Comparison of ENCODE assay signal across 24 cellular contexts in the genomic region with DNA sequence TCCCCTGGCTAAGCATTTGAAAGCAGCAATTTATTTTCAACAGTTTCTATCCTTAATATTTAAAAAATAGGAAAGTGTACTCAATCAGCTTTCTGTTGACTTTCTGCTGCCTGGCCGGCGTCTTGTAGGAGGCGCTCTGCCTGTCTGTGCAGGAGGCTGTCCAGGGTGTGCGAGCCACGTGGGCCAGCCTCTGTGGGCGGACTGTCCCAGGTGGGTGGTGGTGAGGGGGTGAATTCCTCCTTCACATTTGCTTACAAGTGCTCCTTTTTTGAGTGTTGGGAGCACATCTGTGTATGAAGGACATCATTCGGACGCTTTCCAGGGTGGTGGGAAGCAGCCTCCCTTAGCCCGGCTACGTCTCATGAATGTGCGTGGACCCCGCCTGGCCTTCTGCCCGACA.
"Had no signal": no experiment of that assay in that cellular context is flagged by ENCODE, and none has a peak within 500 bp of the region (broad histone marks: within the 10 kb centered on the region; RNA-seq: fewer than 3 reads in every experiment).

No MANE protein-coding gene starts in this region.

- H3K4me3 ChIP-seq: colonic mucosa, esophagus squamous epithelium, gastrocnemius medialis, heart right ventricle, left lung, lung had no signal

- DNase-seq: colonic mucosa; cortex of kidney; effector CD8-positive, alpha-beta T cell; effector memory CD8-positive, alpha-beta T cell; endodermal cell; erythroblast; esophagus squamous epithelium; foreskin fibroblast; foreskin melanocyte; gastrocnemius medialis; glutamatergic neuron; heart right ventricle; hippocampal formation; left cardiac atrium; left lung; left ventricle myocardium superior; mammary epithelial cell; mesendoderm; midbrain had no signal

- H3K36me3 ChIP-seq: colonic mucosa, gastrocnemius medialis, heart right ventricle, left lung had no signal

- H3K4me1 Mint-ChIP-seq: endodermal cell had no signal

- H3K27ac ChIP-seq: colonic mucosa, epithelial cell of prostate, esophagus squamous epithelium, gastrocnemius medialis, heart right ventricle, left lung had no signal

- H3K4me3 Mint-ChIP-seq: dendritic cell treated with granulocyte-macrophage colony-stimulating factor and Interleukin-4, amounts not matched to agents 40 ng/mL and 50 ng/mL, for 4 days; effector memory CD8-positive, alpha-beta T cell; endodermal cell; memory B cell had no signal

- H3K27ac Mint-ChIP-seq: dendritic cell treated with granulocyte-macrophage colony-stimulating factor and Interleukin-4, amounts not matched to agents 40 ng/mL and 50 ng/mL, for 4 days; effector memory CD8-positive, alpha-beta T cell; endodermal cell; memory B cell had no signal

- H3K9me3 ChIP-seq: colonic mucosa had no signal

- ATAC-seq: effector memory CD8-positive, alpha-beta T cell; esophagus mucosa; gastrocnemius medialis; heart right ventricle; left cardiac atrium; left lung; left ventricle myocardium superior had no signal

- H3K4me1 ChIP-seq: colonic mucosa, esophagus squamous epithelium, gastrocnemius medialis, heart right ventricle, left lung had no signal

- H3K27me3 Mint-ChIP-seq: dendritic cell treated with granulocyte-macrophage colony-stimulating factor and Interleukin-4, amounts not matched to agents 40 ng/mL and 50 ng/mL, for 4 days; effector memory CD8-positive, alpha-beta T cell; memory B cell had no signal
